In the genomic region with DNA sequence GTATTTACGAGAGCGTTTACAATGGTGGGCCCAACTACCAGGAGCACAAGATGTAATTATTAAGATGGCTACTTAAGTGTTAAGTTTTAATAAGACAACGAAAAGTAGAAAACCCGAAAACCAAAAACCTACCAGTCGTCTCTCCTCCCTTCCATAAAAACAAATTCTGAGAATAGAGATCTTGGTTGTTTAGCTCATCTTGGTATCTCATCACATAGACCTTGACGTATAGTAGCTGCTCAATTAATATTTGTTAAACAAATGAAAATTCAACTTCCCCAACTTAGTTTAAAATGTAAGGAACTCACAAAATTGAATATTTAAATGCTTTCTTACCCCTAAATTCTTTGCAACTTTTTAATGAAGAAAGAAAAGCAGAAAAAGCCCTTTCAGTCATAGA, we compare ENCODE assay signal across 8 cellular contexts. TPM values are rescaled to one million over a fixed set of nuclear protein-coding genes. Genes with fewer than 3 reads are reported as not detected.
A peak's percentile ranks its signal among the peaks of the same experiment; 100 is the strongest.
DNase-seq lines count a peak whose midpoint lies in the region; ATAC-seq and TF ChIP-seq lines count a peak whose summit lies in the region.

No MANE protein-coding gene starts in this region.

- no peak overlapping the region for H3K9ac ChIP-seq in NT2/D1 (ENCODE audit: insufficient read length, low read depth)

- H3K4me3 ChIP-seq in CD4-positive, CD25-positive, alpha-beta regulatory T cell (ENCODE audit: low read depth, low read length), result peak overlapping the region; percentile 92
- H3K4me3 ChIP-seq in NT2/D1 (ENCODE audit: insufficient read length, low read depth) (peak overlapping the region; percentile 95), neutrophil (ENCODE audit: low read depth in 1 of 2, low read length in 1 of 2) (peak overlapping the region; percentile 79 to 91), body of pancreas (no peak overlapping the region), lower leg skin (ENCODE audit: low read depth, poor library complexity, severe bottlenecking) (no peak overlapping the region)

- peaks cover 12% of the 10 kb centered on the region for H3K4me1 ChIP-seq in CD4-positive, CD25-positive, alpha-beta regulatory T cell (ENCODE audit: control insufficient read depth, insufficient read depth, low read length, poor library complexity, severe bottlenecking)
- H3K4me1 ChIP-seq in NT2/D1 (ENCODE audit: insufficient read depth, insufficient read length) (no peaks in the 10 kb centered on the region), neutrophil (ENCODE audit: control insufficient read depth in 1 of 2, insufficient read depth in 1 of 2, low read depth in 1 of 2, low read length in 1 of 2) (peaks cover 17% of the 10 kb centered on the region in 2 experiments), body of pancreas (peaks cover 19% of the 10 kb centered on the region)

- no peak for ATAC-seq in CD4-positive, CD25-positive, alpha-beta regulatory T cell (ENCODE audit: low read depth in 2 of 2)
- ATAC-seq in body of pancreas, result no peak
- ATAC-seq in HG02642 (IDR thresholded peaks at IDR 0.05; ENCODE audit: poor library complexity, unreplicated experiment), result no peak

- H3K36me3 ChIP-seq in CD4-positive, CD25-positive, alpha-beta regulatory T cell (ENCODE audit: control insufficient read depth, insufficient read depth, low read length), result peaks cover 27% of the 10 kb centered on the region
- H3K36me3 ChIP-seq in NT2/D1 (ENCODE audit: insufficient read depth, insufficient read length, low read length) (peaks cover 33% of the 10 kb centered on the region), neutrophil (peaks cover 27% of the 10 kb centered on the region), body of pancreas (replicated peaks in 1 of 2; ENCODE audit: insufficient read depth in 1 of 2, low read depth in 2 of 2) (peaks cover 4 to 16% of the 10 kb centered on the region in 2 donors)

- peaks cover 26% of the 10 kb centered on the region for H3K36me3 Mint-ChIP-seq in CD4-positive, CD25-positive, alpha-beta regulatory T cell
- H3K36me3 Mint-ChIP-seq in endothelial cell (ENCODE audit: low read depth, unreplicated experiment), result peaks cover 11% of the 10 kb centered on the region

- H3K4me3 Mint-ChIP-seq in CD4-positive, CD25-positive, alpha-beta regulatory T cell, result peak overlapping the region; percentile 93 to 99 (median 97)
- H3K4me3 Mint-ChIP-seq in endothelial cell (ENCODE audit: unreplicated experiment), result peak overlapping the region; percentile 100

- H3K4me1 Mint-ChIP-seq in CD4-positive, CD25-positive, alpha-beta regulatory T cell, result peaks cover 17 to 38% (median 31%) of the 10 kb centered on the region in 4 donors
- peaks cover 13% of the 10 kb centered on the region for H3K4me1 Mint-ChIP-seq in endothelial cell (ENCODE audit: unreplicated experiment)

- no peak for TF ChIP-seq CTCF in endothelial cell (IDR thresholded peaks at IDR 0.05; ENCODE audit: unreplicated experiment)
- no peak for TF ChIP-seq CTCF in neutrophil (IDR thresholded peaks at IDR 0.05)
- TF ChIP-seq CTCF in body of pancreas (IDR thresholded peaks at IDR 0.05), result no peak
- no peak for TF ChIP-seq CTCF in lower leg skin (IDR thresholded peaks at IDR 0.05)

- H3K27me3 Mint-ChIP-seq in CD4-positive, CD25-positive, alpha-beta regulatory T cell, result peaks cover 5% of the 10 kb centered on the region
- H3K27me3 Mint-ChIP-seq in endothelial cell (ENCODE audit: unreplicated experiment), result no peaks in the 10 kb centered on the region

- peak overlapping the region; percentile 73 for H3K27ac ChIP-seq in CD4-positive, CD25-positive, alpha-beta regulatory T cell (ENCODE audit: insufficient read depth, low read length, poor library complexity, severe bottlenecking)
- H3K27ac ChIP-seq in neutrophil (no peak overlapping the region), body of pancreas (no peak overlapping the region)

- H3K27ac Mint-ChIP-seq in CD4-positive, CD25-positive, alpha-beta regulatory T cell, result peak overlapping the region in 2 of 3 donors; percentile 93 to 98
- no peak overlapping the region for H3K27ac Mint-ChIP-seq in endothelial cell (ENCODE audit: unreplicated experiment)

- H3K9me3 ChIP-seq in CD4-positive, CD25-positive, alpha-beta regulatory T cell (ENCODE audit: control insufficient read depth in 2 of 2, low read length in 2 of 2), result no peaks in the 10 kb centered on the region
- H3K9me3 ChIP-seq in NT2/D1 (ENCODE audit: insufficient read depth, low read length) (no peaks in the 10 kb centered on the region), neutrophil (no peaks in the 10 kb centered on the region), body of pancreas (no peaks in the 10 kb centered on the region)

- H3K9me3 Mint-ChIP-seq in CD4-positive, CD25-positive, alpha-beta regulatory T cell, result peaks cover 0 to 2% (median 0%) of the 10 kb centered on the region in 7 donors
- H3K9me3 Mint-ChIP-seq in endothelial cell (ENCODE audit: unreplicated experiment), result no peaks in the 10 kb centered on the region

- TF ChIP-seq POLR2A in body of pancreas (IDR thresholded peaks at IDR 0.05) (no peak), lower leg skin (IDR thresholded peaks at IDR 0.05) (no peak)

- H3K27me3 ChIP-seq in CD4-positive, CD25-positive, alpha-beta regulatory T cell (ENCODE audit: control insufficient read depth, insufficient read depth, low read length), result no peaks in the 10 kb centered on the region
- H3K27me3 ChIP-seq in NT2/D1 (ENCODE audit: insufficient read depth, insufficient read length), result no peaks in the 10 kb centered on the region
- peaks cover 24% of the 10 kb centered on the region for H3K27me3 ChIP-seq in neutrophil
- H3K27me3 ChIP-seq in body of pancreas, result no peaks in the 10 kb centered on the region

- DNase-seq in CD4-positive, CD25-positive, alpha-beta regulatory T cell, result no peak
- no peak for DNase-seq in NT2/D1 (ENCODE audit: low read depth, low spot score)
- no peak for DNase-seq in endothelial cell (ENCODE audit: low spot score)
- DNase-seq in body of pancreas, result no peak
- DNase-seq in AG20443 (ENCODE audit: low spot score), result no peak
- no peak for DNase-seq in lower leg skin (ENCODE audit: low spot score in 2 of 2)

- intact Hi-C loops in body of pancreas (cut with DNase I), result loop anchor here (10.0 kb wide), 1 partner anchor 791 kb away; no protein-coding TSS in a partner anchor
- intact Hi-C loops in lower leg skin (cut with DNase I; ENCODE audit: low total_unique reads), result no loop called here

- WGBS in body of pancreas, 2 donors, result 36 to 40% methylated on average over 6 of the region's 6 CpGs
- 50 to 53% methylated on average over 6 of the region's 6 CpGs for WGBS in lower leg skin, 2 donors

RNA-seq across cellular contexts. Expression of gene KDM4D, which starts 0.7 kb away (rescaled TPM):
- total RNA-seq in CD4-positive, CD25-positive, alpha-beta regulatory T cell, result 0.25 TPM
- polyA plus RNA-seq in CD4-positive, CD25-positive, alpha-beta regulatory T cell, result under 1 TPM; 0.25 to 0.61 (median 0.38) TPM
- total RNA-seq in endothelial cell (ENCODE audit: unreplicated experiment), result 1.8 TPM
- total RNA-seq in body of pancreas, result under 1 TPM in 1 of 2 donors, not detected in 1; 0.78 TPM
- total RNA-seq in lower leg skin, result 1 to 10 TPM in 2 of 4 donors, under 1 TPM in 2; 0.94 to 1.1 (median 1.0) TPM

RNA-seq across cellular contexts. Expression of gene CWC15, which starts 0.8 kb away (rescaled TPM):
- 94.1 TPM for total RNA-seq in CD4-positive, CD25-positive, alpha-beta regulatory T cell
- polyA plus RNA-seq in CD4-positive, CD25-positive, alpha-beta regulatory T cell, result 10 to 100 TPM; 65.8 to 85.8 (median 75.5) TPM
- total RNA-seq in endothelial cell (ENCODE audit: unreplicated experiment) (84.1 TPM), body of pancreas (10 to 100 TPM; 19.2 to 38.6 TPM), lower leg skin (10 to 100 TPM; 30.5 to 52.3 (median 34.9) TPM)

RNA-seq across cellular contexts. Expression of gene KDM4E, which starts 50.9 kb away (rescaled TPM):
- total RNA-seq in CD4-positive, CD25-positive, alpha-beta regulatory T cell, result not detected
- not detected for polyA plus RNA-seq in CD4-positive, CD25-positive, alpha-beta regulatory T cell
- total RNA-seq in endothelial cell (ENCODE audit: unreplicated experiment), result not detected
- not detected for total RNA-seq in body of pancreas
- not detected for total RNA-seq in lower leg skin

Comparison
In these comparisons a context has a peak if more than half of its experiments do, and no peak if none do; other contexts are left out.
1. H3K4me3 ChIP-seq: peak in CD4-positive, CD25-positive, alpha-beta regulatory T cell (single experiment), NT2/D1 (single experiment) and neutrophil (2 of 2); none in body of pancreas (0 of 2) and lower leg skin (single experiment).